Comparison of ENCODE assay signal across 23 cellular contexts in the genomic region with DNA sequence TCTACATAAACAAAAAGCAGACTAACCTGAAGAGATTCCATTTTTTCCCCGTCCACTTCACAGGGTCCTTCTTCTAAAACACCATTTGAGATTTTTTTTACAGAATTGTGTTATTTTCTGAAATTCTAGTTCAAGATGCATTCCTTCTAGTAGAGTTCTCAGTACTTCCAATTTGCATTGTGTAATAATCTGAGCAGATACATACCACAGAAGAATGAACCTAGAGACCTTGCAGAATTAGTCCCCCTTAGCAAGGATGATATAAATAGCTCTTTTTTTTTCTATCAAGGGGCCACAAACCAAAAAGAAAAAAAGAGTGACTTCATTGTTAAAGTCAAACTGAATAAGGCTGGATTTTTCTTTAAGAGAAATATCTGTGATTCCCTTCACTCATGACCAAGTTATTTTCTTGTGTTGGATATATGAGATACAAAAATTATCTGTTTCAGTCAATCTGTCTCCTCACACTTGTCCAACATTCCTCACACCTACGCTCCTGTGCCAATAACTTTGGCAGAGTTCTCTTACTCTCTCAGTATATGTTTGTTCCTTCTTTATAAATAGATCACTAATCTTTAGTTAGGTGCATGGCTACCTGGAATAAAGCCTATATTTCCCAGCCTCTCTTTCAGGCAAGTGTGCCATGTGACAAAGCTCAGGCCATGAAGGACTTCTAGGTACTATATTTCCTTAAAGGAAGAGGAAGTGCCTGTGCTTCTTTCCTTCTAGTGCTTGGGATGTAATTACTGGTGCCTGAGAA.
A peak's percentile ranks its signal among the peaks of the same experiment; 100 is the strongest.
DNase-seq lines count a peak whose midpoint lies in the region; ATAC-seq and TF ChIP-seq lines count a peak whose summit lies in the region.
"Had no signal": no experiment of that assay in that cellular context is flagged by ENCODE, and none has a peak within 500 bp of the region (broad histone marks: within the 10 kb centered on the region; RNA-seq: fewer than 3 reads in every experiment).

No MANE protein-coding gene starts in this region.

- CTCF ChIA-PET in activated naive CD4-positive, alpha-beta T cell treated with anti-CD3 and anti-CD28 coated beads, Interleukin-2, amount 10 ng/mL, durations not matched to agents 7 days and 5 days (lab: Charles Lee), result no interaction called here

- no peaks in the 10 kb centered on the region for H3K9me3 ChIP-seq in cardiac muscle cell (ENCODE audit: low read depth)
- no peaks in the 10 kb centered on the region for H3K9me3 ChIP-seq in gastrocnemius medialis
- H3K9me3 ChIP-seq in Peyer's patch, result no peaks in the 10 kb centered on the region
- H3K9me3 ChIP-seq: thoracic aorta had no signal

- intact Hi-C loops in gastrocnemius medialis (cut with DNase I; ENCODE audit: low total_unique reads), result loop anchor here (2.0 kb wide), 1 partner anchor 41 kb away; no protein-coding TSS in a partner anchor

- DNase-seq in GM03348 (ENCODE audit: low spot score) (peak; percentile 29), cardiac muscle cell (ENCODE audit: low read depth in 1 of 2, low spot score in 1 of 2) (no peak), gastrocnemius medialis (no peak), DMS79 (lab: John Stamatoyannopoulos, UW) (no peak), SIG-M5 (lab: John Stamatoyannopoulos, UW) (no peak), Peyer's patch (no peak)
- no peak for DNase-seq in activated naive CD4-positive, alpha-beta T cell treated with anti-CD3 and anti-CD28 coated beads, Interleukin-2, amount 10 ng/mL, durations not matched to agents 7 days and 5 days
- DNase-seq: activated CD4-positive, alpha-beta memory T cell treated with anti-CD3 and anti-CD28 coated beads for 36 hours; activated CD4-positive, CD25-positive, alpha-beta regulatory T cell; activated effector memory CD4-positive, alpha-beta T cell treated with anti-CD3 and anti-CD28 coated beads, Interleukin-2, amount 50 U/mL, for 16 hours; CD4-positive, alpha-beta T cell; GF-D8; hypothalamus; Karpas-422; NCI-H1105 treated with DMSO at 0.1 percent for 48 hours; NCI-H510A; stimulated activated CD4-positive, alpha-beta T cell treated with anti-CD3 and anti-CD28 coated beads, Interleukin-2, amount 100 ng/mL, for 48 hours; stimulated activated naive CD4-positive, alpha-beta T cell; T1000 had no signal

- H3K27ac Mint-ChIP-seq in activated naive CD4-positive, alpha-beta T cell treated with anti-CD3 and anti-CD28 coated beads, Interleukin-2, amount 10 ng/mL, durations not matched to agents 7 days and 5 days, result no peak overlapping the region
- H3K27ac Mint-ChIP-seq: activated CD4-positive, alpha-beta memory T cell treated with anti-CD3 and anti-CD28 coated beads for 36 hours; CD4-positive, alpha-beta T cell; progenitor cell of endocrine pancreas had no signal

- H3K36me3 ChIP-seq in cardiac muscle cell (no peaks in the 10 kb centered on the region), gastrocnemius medialis (no peaks in the 10 kb centered on the region), Peyer's patch (no peaks in the 10 kb centered on the region)
- H3K36me3 ChIP-seq: thoracic aorta had no signal

- H3K9me3 Mint-ChIP-seq in activated naive CD4-positive, alpha-beta T cell treated with anti-CD3 and anti-CD28 coated beads, Interleukin-2, amount 10 ng/mL, durations not matched to agents 7 days and 5 days, result no peaks in the 10 kb centered on the region
- H3K9me3 Mint-ChIP-seq: activated CD4-positive, alpha-beta memory T cell treated with anti-CD3 and anti-CD28 coated beads for 36 hours; CD4-positive, alpha-beta T cell had no signal

- no peaks in the 10 kb centered on the region for H3K27me3 Mint-ChIP-seq in activated naive CD4-positive, alpha-beta T cell treated with anti-CD3 and anti-CD28 coated beads, Interleukin-2, amount 10 ng/mL, durations not matched to agents 7 days and 5 days
- H3K27me3 Mint-ChIP-seq: progenitor cell of endocrine pancreas had no signal

- H3K27me3 ChIP-seq in cardiac muscle cell (no peaks in the 10 kb centered on the region), gastrocnemius medialis (no peaks in the 10 kb centered on the region), Peyer's patch (no peaks in the 10 kb centered on the region)

- no peaks in the 10 kb centered on the region for H3K36me3 Mint-ChIP-seq in activated naive CD4-positive, alpha-beta T cell treated with anti-CD3 and anti-CD28 coated beads, Interleukin-2, amount 10 ng/mL, durations not matched to agents 7 days and 5 days
- H3K36me3 Mint-ChIP-seq: activated CD4-positive, alpha-beta memory T cell treated with anti-CD3 and anti-CD28 coated beads for 36 hours had no signal

- in situ Hi-C loops in gastrocnemius medialis (cut with MboI; ENCODE audit: low sequenced_read_pairs in 4 of 4), result no loop called here

- H3K4me3 ChIP-seq in cardiac muscle cell (no peak overlapping the region), gastrocnemius medialis (no peak overlapping the region), Peyer's patch (no peak overlapping the region)
- H3K4me3 ChIP-seq: skin epidermis, thoracic aorta had no signal

- ATAC-seq in SK-N-SH treated with all-trans-retinoic acid at 6 μM for 48 hours (peak; percentile 22; the same call in 1 of the 3 replicates), gastrocnemius medialis (peak in 1 of 2 donors; percentile 25)

- TF ChIP-seq CTCF in cardiac muscle cell (IDR thresholded peaks at IDR 0.05; ENCODE audit: low read depth, low read length), result no peak
- no peak for TF ChIP-seq CTCF in gastrocnemius medialis (IDR thresholded peaks at IDR 0.05 in 4 of 5, conservative IDR thresholded peaks at IDR 0.05 in 1 of 5)
- no peak for TF ChIP-seq CTCF in Peyer's patch (IDR thresholded peaks at IDR 0.05)

- TF ChIP-seq POLR2A in gastrocnemius medialis (IDR thresholded peaks at IDR 0.05) (no peak), Peyer's patch (IDR thresholded peaks at IDR 0.05) (no peak)

- H3K4me1 ChIP-seq in cardiac muscle cell (ENCODE audit: low read depth) (peaks cover 39% of the 10 kb centered on the region), gastrocnemius medialis (peaks cover 11 to 21% of the 10 kb centered on the region in 2 donors), Peyer's patch (no peaks in the 10 kb centered on the region)

- H3K4me3 Mint-ChIP-seq in activated naive CD4-positive, alpha-beta T cell treated with anti-CD3 and anti-CD28 coated beads, Interleukin-2, amount 10 ng/mL, durations not matched to agents 7 days and 5 days, result no peak overlapping the region
- H3K4me3 Mint-ChIP-seq: activated CD4-positive, alpha-beta memory T cell treated with anti-CD3 and anti-CD28 coated beads for 36 hours; CD4-positive, alpha-beta T cell had no signal

- H3K4me1 Mint-ChIP-seq in activated naive CD4-positive, alpha-beta T cell treated with anti-CD3 and anti-CD28 coated beads, Interleukin-2, amount 10 ng/mL, durations not matched to agents 7 days and 5 days, result no peaks in the 10 kb centered on the region

- H3K27ac ChIP-seq in cardiac muscle cell (peak overlapping the region; percentile 81), gastrocnemius medialis (peak overlapping the region; percentile 64 to 77 (median 68)), Peyer's patch (no peak overlapping the region)
- H3K27ac ChIP-seq: skin epidermis had no signal

TF ChIP-seq in SK-N-SH treated with all-trans-retinoic acid at 6 μM for 48 hours, 23 proteins besides CTCF, POLR2A, EP300 and RAD21:
- no peak for TF ChIP-seq ZC3H10 (CRISPR knock-in tag; IDR thresholded peaks at IDR 0.05)

Comparison
In these comparisons a context has a peak if more than half of its experiments do, and no peak if none do; other contexts are left out.
1. H3K27ac ChIP-seq: peak in cardiac muscle cell (single experiment) and gastrocnemius medialis (4 of 4); none in Peyer's patch (0 of 4).